16 cellular contexts compared by ENCODE assay signal in genomic region chr7:35762781-35763180, GRCh38.
"Had no signal": no experiment of that assay in that cellular context is flagged by ENCODE, and none has a peak within 500 bp of the region (broad histone marks: within the 10 kb centered on the region; RNA-seq: fewer than 3 reads in every experiment).

No MANE protein-coding gene starts in this region.

- H3K4me3 ChIP-seq: adrenal gland, body of pancreas, esophagus muscularis mucosa, left lung, skin epidermis, upper lobe of left lung had no signal

- H3K79me2 ChIP-seq: parathyroid adenoma had no signal

- H3K9me3 Mint-ChIP-seq: activated naive CD4-positive, alpha-beta T cell treated with anti-CD3 and anti-CD28 coated beads, Interleukin-2, amount 10 ng/mL, durations not matched to agents 7 days and 5 days; activated T-helper 17 cell treated with anti-CD3 and anti-CD28 coated beads, Interleukin-2, amount 50 U/mL, for 72 hours had no signal

- H3K4me3 Mint-ChIP-seq: activated naive CD4-positive, alpha-beta T cell treated with anti-CD3 and anti-CD28 coated beads, Interleukin-2, amount 10 ng/mL, durations not matched to agents 7 days and 5 days; activated T-helper 17 cell treated with anti-CD3 and anti-CD28 coated beads, Interleukin-2, amount 50 U/mL, for 72 hours; T-helper 17 cell had no signal

- DNase-seq: activated CD4-positive, alpha-beta T cell treated with anti-CD3 and anti-CD28 coated beads, Interleukin-2, amount 50 U/mL, for 1 hour; activated CD4-positive, CD25-positive, alpha-beta regulatory T cell; activated naive CD4-positive, alpha-beta T cell treated with anti-CD3 and anti-CD28 coated beads, Interleukin-2, amount 10 ng/mL, durations not matched to agents 7 days and 5 days; activated T-cell treated with anti-CD3 and anti-CD28 coated beads for 4 hours; adrenal gland; body of pancreas; left lung; midbrain; retina; T-helper 17 cell; upper lobe of left lung had no signal

- H3K9ac ChIP-seq: parathyroid adenoma had no signal

- H3K27me3 ChIP-seq: adrenal gland, body of pancreas, esophagus muscularis mucosa, foreskin keratinocyte, left lung, upper lobe of left lung had no signal

- H3K27ac ChIP-seq: body of pancreas, esophagus muscularis mucosa, foreskin keratinocyte, left lung, parathyroid adenoma had no signal

- H3K9me3 ChIP-seq: adrenal gland, body of pancreas, esophagus muscularis mucosa, left lung, upper lobe of left lung had no signal

- H3K27ac Mint-ChIP-seq: activated naive CD4-positive, alpha-beta T cell treated with anti-CD3 and anti-CD28 coated beads, Interleukin-2, amount 10 ng/mL, durations not matched to agents 7 days and 5 days; activated T-helper 17 cell treated with anti-CD3 and anti-CD28 coated beads, Interleukin-2, amount 50 U/mL, for 72 hours; T-helper 17 cell had no signal

- H3K36me3 Mint-ChIP-seq: activated naive CD4-positive, alpha-beta T cell treated with anti-CD3 and anti-CD28 coated beads, Interleukin-2, amount 10 ng/mL, durations not matched to agents 7 days and 5 days had no signal

- H3K36me3 ChIP-seq: adrenal gland, esophagus muscularis mucosa, left lung, upper lobe of left lung had no signal

- H3K4me1 Mint-ChIP-seq: activated naive CD4-positive, alpha-beta T cell treated with anti-CD3 and anti-CD28 coated beads, Interleukin-2, amount 10 ng/mL, durations not matched to agents 7 days and 5 days; activated T-helper 17 cell treated with anti-CD3 and anti-CD28 coated beads, Interleukin-2, amount 50 U/mL, for 72 hours had no signal

- H3K4me1 ChIP-seq: adrenal gland, body of pancreas had no signal
